In the genomic region with DNA sequence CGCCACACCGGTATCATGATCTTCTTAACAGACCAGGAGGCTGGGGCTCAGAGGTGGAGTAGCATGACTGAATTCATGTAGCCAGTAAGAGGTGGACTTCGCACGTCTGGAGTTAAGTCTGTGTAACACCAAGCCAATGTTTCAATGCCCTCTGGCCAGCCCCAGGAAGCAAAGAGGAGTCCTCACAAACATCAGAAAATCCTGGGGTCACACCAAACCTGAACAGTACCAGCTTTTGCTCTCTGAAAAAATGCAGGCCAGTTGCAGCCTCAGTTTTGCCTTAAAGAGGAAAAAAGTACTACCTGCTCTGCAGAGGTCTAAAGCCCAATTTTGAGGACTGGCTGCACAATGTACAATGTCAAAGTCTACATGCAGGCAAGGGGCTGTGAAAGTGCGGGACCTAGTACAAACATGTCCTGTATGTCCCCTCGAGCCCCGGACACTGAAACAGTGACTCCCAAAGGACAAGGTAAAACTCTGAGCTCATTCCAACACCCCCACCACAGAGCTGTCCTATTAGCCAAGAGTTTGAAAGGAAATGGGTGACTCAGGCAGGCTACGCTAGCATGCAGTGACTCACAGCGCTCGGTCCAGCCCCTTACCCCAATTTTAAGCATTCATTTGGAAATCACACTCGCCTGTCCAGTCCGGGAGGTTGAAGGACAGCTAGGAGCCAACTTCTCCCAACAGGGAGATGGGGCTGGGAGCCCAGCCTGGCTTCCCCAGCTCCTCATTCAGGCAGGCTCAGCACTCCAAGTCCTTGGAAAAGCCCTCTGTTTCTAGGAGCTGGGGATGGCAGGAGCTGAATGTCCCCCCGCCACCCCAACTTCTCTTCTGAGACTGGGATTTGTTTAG, we compare ENCODE assay signal across 8 cellular contexts. TPM values are rescaled to one million over a fixed set of nuclear protein-coding genes. Genes with fewer than 3 reads are reported as not detected.
DNase-seq lines count a peak whose midpoint lies in the region; ATAC-seq and TF ChIP-seq lines count a peak whose summit lies in the region.

No MANE protein-coding gene starts in this region.

- WGBS in mesenchymal stem cell, result 14% methylated on average over 12 of the region's 13 CpGs

- H2AK5ac ChIP-seq in mesenchymal stem cell (ENCODE audit: low read length, severe bottlenecking), result peak overlapping the region; percentile 79

- peak overlapping the region; percentile 69 for H4K8ac ChIP-seq in mesenchymal stem cell (ENCODE audit: low read length)

- H3K27ac ChIP-seq in caudate nucleus (ENCODE audit: low read depth, low read length), result peak overlapping the region; percentile 70
- H3K27ac ChIP-seq in mesenchymal stem cell (ENCODE audit: low read length, poor library complexity, severe bottlenecking), result peak overlapping the region; percentile 92

- peak overlapping the region; percentile 89 for H3K9ac ChIP-seq in mesenchymal stem cell (ENCODE audit: low read length)

- H2AFZ ChIP-seq in mesenchymal stem cell (ENCODE audit: low read depth, low read length), result no peak overlapping the region

- peaks cover 57% of the 10 kb centered on the region for H3K4me1 ChIP-seq in mesenchymal stem cell (ENCODE audit: control insufficient read depth, insufficient read depth, low read depth, low read length)

- peak overlapping the region; percentile 78 to 92 for H2BK12ac ChIP-seq in mesenchymal stem cell (ENCODE audit: low read length in 2 of 2)

- peak overlapping the region; percentile 77 for H4K91ac ChIP-seq in mesenchymal stem cell (ENCODE audit: low read length)

- TF ChIP-seq POLR2A in NB4 (IDR thresholded peaks at IDR 0.05; ENCODE audit: extremely low read depth, insufficient read length), result no peak

- peak overlapping the region; percentile 37 for H2BK15ac ChIP-seq in mesenchymal stem cell (ENCODE audit: low read depth, poor library complexity, severe bottlenecking)

- peak overlapping the region; percentile 77 to 86 for H3K18ac ChIP-seq in mesenchymal stem cell (ENCODE audit: low read depth in 1 of 2, low read length in 2 of 2)

- H3K4ac ChIP-seq in mesenchymal stem cell (ENCODE audit: low read depth in 1 of 2, low read length in 2 of 2), result peak overlapping the region; percentile 56 to 82

- H3K4me2 ChIP-seq in mesenchymal stem cell (ENCODE audit: low read length, poor library complexity, severe bottlenecking), result peak overlapping the region; percentile 56

- TF ChIP-seq CTCF in NB4 (IDR thresholded peaks at IDR 0.05; ENCODE audit: low read depth, low read length), result no peak

- H3K4me3 ChIP-seq in NB4 (ENCODE audit: low read depth, low read length) (peak overlapping the region; percentile 13), mesenchymal stem cell (ENCODE audit: insufficient read depth in 1 of 2, low read depth in 1 of 2, low read length in 2 of 2) (peak overlapping the region in 1 of 2 experiments; percentile 81)

- ATAC-seq in GM21529 (IDR thresholded peaks at IDR 0.05; ENCODE audit: unreplicated experiment) (no peak), GM21367 (IDR thresholded peaks at IDR 0.05; ENCODE audit: unreplicated experiment) (no peak), HG03108 (IDR thresholded peaks at IDR 0.05; ENCODE audit: unreplicated experiment) (no peak)

- no peaks in the 10 kb centered on the region for H3K27me3 ChIP-seq in mesenchymal stem cell (ENCODE audit: control insufficient read depth in 1 of 2, insufficient read depth in 1 of 2, low read length in 2 of 2)

- H2BK120ac ChIP-seq in mesenchymal stem cell (ENCODE audit: low read depth, low read length), result peak overlapping the region; percentile 27

- no peaks in the 10 kb centered on the region for H3K79me1 ChIP-seq in mesenchymal stem cell (replicated peaks; ENCODE audit: low read length, poor library complexity, severe bottlenecking)

- H3K9me3 ChIP-seq in mesenchymal stem cell (ENCODE audit: control insufficient read depth, low read length), result no peaks in the 10 kb centered on the region

- DNase-seq in DMS53 (lab: John Stamatoyannopoulos, UW) (peak; percentile 77), NB4 (ENCODE audit: low read depth) (peak; percentile 91), caudate nucleus (lab: John Stamatoyannopoulos, UW) (peak in 30 of 61 donors; percentile 11 to 72 (median 34)), mesenchymal stem cell (peak; percentile 93), NCI-H1436 treated with DMSO at 0.1 percent for 48 hours (lab: John Stamatoyannopoulos, UW) (no peak)

- peak overlapping the region; percentile 14 to 47 for H3K23ac ChIP-seq in mesenchymal stem cell (ENCODE audit: low read length in 2 of 2)

- peaks cover 20% of the 10 kb centered on the region in 2 experiments for H3K36me3 ChIP-seq in mesenchymal stem cell (ENCODE audit: control insufficient read depth in 1 of 2, insufficient read depth in 2 of 2, low read depth in 1 of 2, low read length in 2 of 2)

- peak overlapping the region; percentile 74 for H2BK5ac ChIP-seq in mesenchymal stem cell (ENCODE audit: low read depth, low read length, poor library complexity, severe bottlenecking)

- H3K14ac ChIP-seq in mesenchymal stem cell (ENCODE audit: low read length in 2 of 2), result peak overlapping the region in 1 of 2 experiments; percentile 2

RNA-seq across cellular contexts. Expression of a gene that starts 4.1 kb away (rescaled TPM):
- 42.8 TPM for polyA plus RNA-seq in mesenchymal stem cell (2013, experiment 1 of 2)
- 43.8 TPM for polyA plus RNA-seq in mesenchymal stem cell (2013, experiment 2 of 2)

RNA-seq across cellular contexts. Expression of a gene that starts 18.9 kb away (rescaled TPM):
- 18.6 TPM for polyA plus RNA-seq in mesenchymal stem cell (2013, experiment 1 of 2)
- polyA plus RNA-seq in mesenchymal stem cell (2013, experiment 2 of 2), result 17.5 TPM

RNA-seq across cellular contexts. Expression of a gene that starts 34.0 kb away (rescaled TPM):
- not detected for polyA plus RNA-seq in mesenchymal stem cell (2013, experiment 1 of 2)
- polyA plus RNA-seq in mesenchymal stem cell (2013, experiment 2 of 2), result not detected

RNA-seq across cellular contexts. Expression of a gene that starts 36.0 kb away (rescaled TPM):
- 0.03 TPM for polyA plus RNA-seq in mesenchymal stem cell (2013, experiment 1 of 2)
- 0.03 TPM for polyA plus RNA-seq in mesenchymal stem cell (2013, experiment 2 of 2)

RNA-seq across cellular contexts. Expression of a gene that starts 37.5 kb away (rescaled TPM):
- polyA plus RNA-seq in mesenchymal stem cell (2013, experiment 1 of 2), result not detected
- not detected for polyA plus RNA-seq in mesenchymal stem cell (2013, experiment 2 of 2)
